ENCODE assay signal across 8 cellular contexts in genomic region chr3:50321146-50321843, GRCh38. TPM values are rescaled to one million over a fixed set of nuclear protein-coding genes. Genes with fewer than 3 reads are reported as not detected.
A peak's percentile ranks its signal among the peaks of the same experiment; 100 is the strongest.
DNase-seq lines count a peak whose midpoint lies in the region; ATAC-seq, FAIRE-seq and TF ChIP-seq lines count a peak whose summit lies in the region.

No MANE protein-coding gene starts in this region.

- peak overlapping the region; percentile 92 for H2AFZ ChIP-seq in astrocyte (ENCODE audit: low read depth, low read length)

- FAIRE-seq in astrocyte (lab: Jason Lieb, UNC): no peak

- H3K4me1 Mint-ChIP-seq in astrocyte (ENCODE audit: low read depth, unreplicated experiment): peaks cover 21% of the 10 kb centered on the region

- H3K36me3 ChIP-seq in astrocyte (ENCODE audit: insufficient read depth, low read length): peaks cover 13% of the 10 kb centered on the region

- H3K9me3 Mint-ChIP-seq in astrocyte (ENCODE audit: unreplicated experiment): no peaks in the 10 kb centered on the region

- peak overlapping the region; percentile 98 for H3K27ac Mint-ChIP-seq in astrocyte (ENCODE audit: unreplicated experiment)

- H3K27ac ChIP-seq in astrocyte (ENCODE audit: low read depth, low read length): peak overlapping the region; percentile 100

- no peak for TF ChIP-seq CTCF in astrocyte (IDR thresholded peaks at IDR 0.05; ENCODE audit: insufficient read depth, low read depth, low read length)
- TF ChIP-seq CTCF in retinal pigment epithelial cell (conservative IDR thresholded peaks at IDR 0.05; ENCODE audit: low read depth, low read length): no peak

- peak overlapping the region; percentile 96 for H3K9ac ChIP-seq in astrocyte (ENCODE audit: low read length)

- H3K4me2 ChIP-seq in astrocyte (ENCODE audit: low read length): peak overlapping the region; percentile 93

- no peaks in the 10 kb centered on the region for H3K9me3 ChIP-seq in astrocyte (ENCODE audit: insufficient read depth, low read depth, low read length)

- no peaks in the 10 kb centered on the region for H3K27me3 ChIP-seq in astrocyte (ENCODE audit: insufficient read depth, low read length)

- H3K79me2 ChIP-seq in astrocyte (ENCODE audit: insufficient read depth, low read length): peaks cover 43% of the 10 kb centered on the region

- peaks cover 17% of the 10 kb centered on the region for H3K36me3 Mint-ChIP-seq in astrocyte (ENCODE audit: low read depth, unreplicated experiment)

- ATAC-seq in GM18498 (IDR thresholded peaks at IDR 0.05; ENCODE audit: unreplicated experiment) (peak; percentile 87), HG02840 (IDR thresholded peaks at IDR 0.05; ENCODE audit: low FRiP score, unreplicated experiment) (peak; percentile 80)

- H3K4me1 ChIP-seq in astrocyte (ENCODE audit: insufficient read depth, low read length): peaks cover 29% of the 10 kb centered on the region

- peak overlapping the region; percentile 85 for H3K4me3 Mint-ChIP-seq in astrocyte (ENCODE audit: unreplicated experiment)

- no peaks in the 10 kb centered on the region for H3K27me3 Mint-ChIP-seq in astrocyte (ENCODE audit: low read depth, unreplicated experiment)

- H4K20me1 ChIP-seq in astrocyte (ENCODE audit: insufficient read depth, low read length): peaks cover 43% of the 10 kb centered on the region

- H3K4me3 ChIP-seq in astrocyte (ENCODE audit: insufficient read depth, low read depth, low read length) (peak overlapping the region; percentile 95), retinal pigment epithelial cell (ENCODE audit: low read length) (peak overlapping the region; percentile 90)

- DNase-seq in NCI-H1694 (lab: John Stamatoyannopoulos, UW): peak; percentile 9
- DNase-seq in T-helper 22 cell (ENCODE audit: low read depth): peak; percentile 61
- DNase-seq in astrocyte (ENCODE audit: low read depth): peak; percentile 79
- peak; percentile 88 to 92 for DNase-seq in hippocampal formation (lab: John Stamatoyannopoulos, UW)
- DNase-seq in retinal pigment epithelial cell (ENCODE audit: low read depth): peak; percentile 63
- no peak for DNase-seq in NCI-H524 treated with DMSO at 0.1 percent for 48 hours (lab: John Stamatoyannopoulos, UW)

RNA-seq across cellular contexts. Expression of gene HYAL2, which starts 1.2 kb away (rescaled TPM):
- total RNA-seq in astrocyte: 42.9 and 45.8 TPM in 2 replicates

RNA-seq across cellular contexts. Expression of gene TUSC2, which starts 6.7 kb away (rescaled TPM):
- 39.5 and 41.4 TPM in 2 replicates for total RNA-seq in astrocyte

RNA-seq across cellular contexts. Expression of gene HYAL1, which starts 17.9 kb away (rescaled TPM):
- total RNA-seq in astrocyte: 0.27 and 0.46 TPM in 2 replicates

RNA-seq across cellular contexts. Expression of gene RASSF1, which starts 19.3 kb away (rescaled TPM):
- 19.5 and 26.5 TPM in 2 replicates for total RNA-seq in astrocyte

RNA-seq across cellular contexts. Expression of gene HYAL3, which starts 22.1 kb away (rescaled TPM):
- 6.3 and 6.9 TPM in 2 replicates for total RNA-seq in astrocyte
